In genomic region chr12:77054856-77055255, GRCh38 we compare ENCODE assay signal across 28 cellular contexts.
"Had no signal": no experiment of that assay in that cellular context is flagged by ENCODE, and none has a peak within 500 bp of the region (broad histone marks: within the 10 kb centered on the region; RNA-seq: fewer than 3 reads in every experiment).

No MANE protein-coding gene starts in this region.

- H3K4me3 Mint-ChIP-seq: activated CD4-positive, alpha-beta memory T cell treated with anti-CD3 and anti-CD28 coated beads, Interleukin-2, amount 10 ng/mL, durations not matched to agents 7 days and 5 days; activated naive CD4-positive, alpha-beta T cell treated with anti-CD3 and anti-CD28 coated beads for 36 hours; brain had no signal

- H3K9me3 ChIP-seq: adrenal gland, SJCRH30 had no signal

- H3K36me3 ChIP-seq: adrenal gland had no signal

- H3K4me3 ChIP-seq: adrenal gland, SJCRH30, SK-N-MC had no signal

- ATAC-seq: activated naive CD4-positive, alpha-beta T cell treated with anti-CD3 and anti-CD28 coated beads, Interleukin-2, amount 50 U/mL, for 72 hours; Panc1 had no signal

- DNase-seq: activated CD4-positive, alpha-beta memory T cell treated with anti-CD3 and anti-CD28 coated beads, Interleukin-2, amount 10 ng/mL, durations not matched to agents 7 days and 5 days; activated CD4-positive, alpha-beta T cell treated with anti-CD3 and anti-CD28 coated beads for 1 hour; activated CD4-positive, alpha-beta T cell treated with anti-CD3 and anti-CD28 coated beads for 48 hours; activated CD4-positive, CD25-positive, alpha-beta regulatory T cell; activated gamma-delta T cell treated with Interleukin-2 at 50 U/mL for 16 hours; activated naive CD4-positive, alpha-beta T cell treated with anti-CD3 and anti-CD28 coated beads for 36 hours; activated T-cell treated with anti-CD3 and anti-CD28 coated beads, Interleukin-2, amount 50 U/mL, for 1 hour; adrenal gland; caudate nucleus; cerebellar nuclear complex; Kasumi-1; KG1; MM.1S; NCI-H1105; NCI-H1417 treated with DMSO at 0.1 percent for 48 hours; NCI-H187 treated with DMSO at 0.1 percent for 48 hours; NCI-H2081; NCI-H226; NCI-H446 treated with DMSO at 0.1 percent for 48 hours; NCI-H524; SHP77; SJCRH30; T1000; WERI-Rb-1 had no signal

- H3K4me1 ChIP-seq: adrenal gland had no signal

- H3K9me3 Mint-ChIP-seq: activated CD4-positive, alpha-beta memory T cell treated with anti-CD3 and anti-CD28 coated beads, Interleukin-2, amount 10 ng/mL, durations not matched to agents 7 days and 5 days; activated naive CD4-positive, alpha-beta T cell treated with anti-CD3 and anti-CD28 coated beads for 36 hours; activated naive CD4-positive, alpha-beta T cell treated with anti-CD3 and anti-CD28 coated beads, Interleukin-2, amount 50 U/mL, for 72 hours; brain had no signal

- H3K27ac ChIP-seq: adrenal gland, SJCRH30, SK-N-MC, WERI-Rb-1 had no signal

- H3K27me3 ChIP-seq: adrenal gland, SJCRH30 had no signal

- H3K27me3 Mint-ChIP-seq: activated CD4-positive, alpha-beta memory T cell treated with anti-CD3 and anti-CD28 coated beads, Interleukin-2, amount 10 ng/mL, durations not matched to agents 7 days and 5 days; brain had no signal

- H3K27ac Mint-ChIP-seq: activated CD4-positive, alpha-beta memory T cell treated with anti-CD3 and anti-CD28 coated beads, Interleukin-2, amount 10 ng/mL, durations not matched to agents 7 days and 5 days; activated naive CD4-positive, alpha-beta T cell treated with anti-CD3 and anti-CD28 coated beads for 36 hours; activated naive CD4-positive, alpha-beta T cell treated with anti-CD3 and anti-CD28 coated beads, Interleukin-2, amount 50 U/mL, for 72 hours; brain had no signal
